ENCODE assay signal across 27 cellular contexts in the genomic region with DNA sequence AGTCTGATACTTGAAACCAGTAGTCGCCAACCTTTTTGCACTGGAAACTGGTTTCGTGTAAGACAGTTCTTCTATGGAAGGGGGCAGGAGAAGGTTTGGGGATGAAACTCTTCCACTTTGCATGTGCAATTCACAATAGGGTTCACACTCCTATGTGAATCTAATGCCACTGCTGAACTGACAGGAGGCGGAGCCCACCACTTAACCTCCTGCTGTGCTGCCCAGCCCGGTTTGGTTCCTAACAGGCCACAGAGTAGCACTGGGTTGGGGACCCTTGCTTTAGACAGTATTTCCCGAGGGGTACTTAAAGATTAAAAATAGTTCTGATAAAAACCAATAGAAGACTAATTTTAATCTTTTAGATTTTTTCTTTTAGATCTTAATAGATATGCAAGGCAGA.
"Had no signal": no experiment of that assay in that cellular context is flagged by ENCODE, and none has a peak within 500 bp of the region (broad histone marks: within the 10 kb centered on the region; RNA-seq: fewer than 3 reads in every experiment).

No MANE protein-coding gene starts in this region.

- DNase-seq: activated CD4-positive, alpha-beta T cell treated with anti-CD3 and anti-CD28 coated beads for 4 hours; activated CD4-positive, alpha-beta T cell treated with anti-CD3 and anti-CD28 coated beads, Interleukin-2, amount 50 U/mL, for 4 hours; activated effector memory CD4-positive, alpha-beta T cell treated with Interleukin-2 at 50 U/mL for 16 hours; activated naive CD4-positive, alpha-beta T cell treated with Interleukin-2 at 50 U/mL for 16 hours; activated T-cell treated with anti-CD3 and anti-CD28 coated beads for 4 hours; activated T-cell treated with anti-CD3 and anti-CD28 coated beads, Interleukin-2, amount 50 U/mL, for 72 hours; anterior cingulate cortex; colonic mucosa; dorsolateral prefrontal cortex; effector memory CD8-positive, alpha-beta T cell; foreskin keratinocyte; islet precursor cell; left ventricle myocardium inferior; ovary; sigmoid colon; small intestine; stimulated activated CD4-positive, alpha-beta T cell treated with anti-CD3 and anti-CD28 coated beads, Interleukin-1b, Interleukin-23, amount 100 ng/mL, for 48 hours; stimulated activated CD4-positive, alpha-beta T cell treated with anti-CD3 and anti-CD28 coated beads, Interleukin-4, amount 100 ng/mL, for 4 hours; stimulated activated naive B cell treated with anti-CD40 and anti-IgM and Interleukin-4, amounts not matched to agents 10 μg/mL and 1 μg/mL and 100 μg/mL, for 72 hours; stomach; T-helper 1 cell; thyroid gland; upper lobe of right lung had no signal

- H3K9me3 Mint-ChIP-seq: activated T-cell treated with anti-CD3 and anti-CD28 coated beads, Interleukin-2, amount 50 U/mL, for 72 hours; effector memory CD8-positive, alpha-beta T cell; nephron; stimulated activated naive B cell treated with anti-CD40 and anti-IgM and Interleukin-4, amounts not matched to agents 10 μg/mL and 1 μg/mL and 100 μg/mL, for 72 hours had no signal

- ATAC-seq: activated T-cell treated with anti-CD3 and anti-CD28 coated beads, Interleukin-2, amount 50 U/mL, for 72 hours; effector memory CD8-positive, alpha-beta T cell; foreskin keratinocyte; stimulated activated naive B cell treated with anti-CD40 and anti-IgM and Interleukin-4, amounts not matched to agents 10 μg/mL and 1 μg/mL and 100 μg/mL, for 72 hours; upper lobe of right lung had no signal

- H3K4me3 ChIP-seq: colonic mucosa, dorsolateral prefrontal cortex, left ventricle myocardium inferior, lung, ovary, sigmoid colon, stomach, thyroid gland, upper lobe of right lung had no signal

- H3K27ac Mint-ChIP-seq: activated naive CD8-positive, alpha-beta T cell; activated T-cell treated with anti-CD3 and anti-CD28 coated beads, Interleukin-2, amount 50 U/mL, for 72 hours; effector memory CD8-positive, alpha-beta T cell; nephron; progenitor cell of endocrine pancreas; stimulated activated naive B cell treated with anti-CD40 and anti-IgM and Interleukin-4, amounts not matched to agents 10 μg/mL and 1 μg/mL and 100 μg/mL, for 72 hours had no signal

- H3K36me3 ChIP-seq: colonic mucosa, ovary had no signal

- H3K4me3 Mint-ChIP-seq: activated naive CD8-positive, alpha-beta T cell; activated T-cell treated with anti-CD3 and anti-CD28 coated beads, Interleukin-2, amount 50 U/mL, for 72 hours; effector memory CD8-positive, alpha-beta T cell; nephron; stimulated activated naive B cell treated with anti-CD40 and anti-IgM and Interleukin-4, amounts not matched to agents 10 μg/mL and 1 μg/mL and 100 μg/mL, for 72 hours had no signal

- H3K27me3 ChIP-seq: colonic mucosa, dorsolateral prefrontal cortex, foreskin keratinocyte, ovary, sigmoid colon, stomach, thyroid gland, upper lobe of right lung had no signal

- H3K27me3 Mint-ChIP-seq: activated naive CD8-positive, alpha-beta T cell; effector memory CD8-positive, alpha-beta T cell; progenitor cell of endocrine pancreas; stimulated activated naive B cell treated with anti-CD40 and anti-IgM and Interleukin-4, amounts not matched to agents 10 μg/mL and 1 μg/mL and 100 μg/mL, for 72 hours had no signal
